In genomic region chr3:157618075-157618760, GRCh38 we compare ENCODE assay signal across 8 cellular contexts.
DNase-seq lines count a peak whose midpoint lies in the region; ATAC-seq and TF ChIP-seq lines count a peak whose summit lies in the region.

No MANE protein-coding gene starts in this region.

- CTCF ChIA-PET in SK-N-SH (lab: Yijun Ruan, JAX), result interaction anchor here (1.0 to 7.2 kb wide), 5 partner anchors 13 to 919 kb away, joined by 3 to 53 read pairs (median 6); no protein-coding TSS in a partner anchor

- H3K27ac ChIP-seq in SK-N-SH (ENCODE audit: low read depth in 2 of 2, low read length in 1 of 2) (peak overlapping the region in 1 of 2 experiments; percentile 6; a peak in 1 of 4 replicates), esophagus squamous epithelium (no peak overlapping the region), neural cell (ENCODE audit: low read length) (no peak overlapping the region)

- H3K9me2 ChIP-seq in SK-N-SH, result no peaks in the 10 kb centered on the region
- no peaks in the 10 kb centered on the region for H3K9me2 ChIP-seq in neural cell (ENCODE audit: insufficient read depth, low read length)

- H3K9ac ChIP-seq in SK-N-SH (no peak overlapping the region), neural cell (ENCODE audit: low read length) (no peak overlapping the region)

- H3K36me3 ChIP-seq in SK-N-SH (replicated peaks in 1 of 2; ENCODE audit: control insufficient read depth in 1 of 2, insufficient read depth in 2 of 2, low read length in 1 of 2) (no peaks in the 10 kb centered on the region), esophagus squamous epithelium (no peaks in the 10 kb centered on the region), neural cell (ENCODE audit: insufficient read depth, low read length) (no peaks in the 10 kb centered on the region)

- no peaks in the 10 kb centered on the region for H3K27me3 ChIP-seq in SK-N-SH (ENCODE audit: insufficient read depth)
- H3K27me3 ChIP-seq in esophagus squamous epithelium, result no peaks in the 10 kb centered on the region
- no peaks in the 10 kb centered on the region for H3K27me3 ChIP-seq in neural cell (ENCODE audit: insufficient read depth, low read depth, low read length)

- TF ChIP-seq CTCF in AG09309 (IDR thresholded peaks at IDR 0.05; ENCODE audit: control insufficient read depth, insufficient read depth, low read depth, low read length, missing control alignments) (peak; percentile 40), GM13977 (IDR thresholded peaks at IDR 0.05; ENCODE audit: extremely low read depth, insufficient read depth, missing control alignments) (peak; percentile 52), SK-N-SH (IDR thresholded peaks at IDR 0.05) (peak; percentile 73), esophagus squamous epithelium (IDR thresholded peaks at IDR 0.05) (peak; percentile 43 to 68 (median 59)), neural cell (IDR thresholded peaks at IDR 0.05; ENCODE audit: poor library complexity, severe bottlenecking) (peak; percentile 83)

- H3K4me2 ChIP-seq in SK-N-SH, result peak overlapping the region; percentile 13; the same call in 1 of the 2 replicates
- no peak overlapping the region for H3K4me2 ChIP-seq in neural cell (ENCODE audit: low read length)

- no peaks in the 10 kb centered on the region for H3K79me2 ChIP-seq in SK-N-SH (ENCODE audit: insufficient read depth)
- H3K79me2 ChIP-seq in neural cell (replicated peaks; ENCODE audit: insufficient read depth, low read length), result no peaks in the 10 kb centered on the region

- in situ Hi-C loops in GM13977 (cut with MboI; ENCODE audit: low pct_unique_long_range_greater_than_20kb, low sequenced_read_pairs, unreplicated experiment), result loop anchor here (25.0 kb wide), 1 partner anchor 919 kb away; no protein-coding TSS in a partner anchor

- H3K4me1 ChIP-seq in SK-N-SH (ENCODE audit: control insufficient read depth in 1 of 2, insufficient read depth in 2 of 2, low read depth in 1 of 2, low read length in 1 of 2) (peaks cover 0 to 4% of the 10 kb centered on the region in 2 experiments; a peak in 2 of 4 replicates), esophagus squamous epithelium (peaks cover 0 to 9% (median 4%) of the 10 kb centered on the region in 3 donors)

- WGBS in SK-N-SH (ENCODE audit: low lambda C conversion rate), result 19% methylated on average over 6 of the region's 6 CpGs
- whole genome bisulfite sequencing in esophagus squamous epithelium, 2 donors, result 18 to 25% methylated on average over 6 of the region's 6 CpGs

- POLR2A ChIA-PET in SK-N-SH (lab: Yijun Ruan, JAX), result no interaction called here

- H3K4me3 ChIP-seq in AG09309 (ENCODE audit: control insufficient read depth, low read depth, low read length), result no peak overlapping the region
- no peak overlapping the region; a peak in 1 of 4 replicates for H3K4me3 ChIP-seq in SK-N-SH (ENCODE audit: low read depth in 2 of 2, low read length in 1 of 2)
- H3K4me3 ChIP-seq in esophagus squamous epithelium, result no peak overlapping the region
- H3K4me3 ChIP-seq in neural cell (ENCODE audit: low read length), result no peak overlapping the region

- peak overlapping the region; percentile 31; the same call in 1 of the 2 replicates for H2AFZ ChIP-seq in SK-N-SH (ENCODE audit: low read depth)
- no peak overlapping the region for H2AFZ ChIP-seq in neural cell (ENCODE audit: low read depth, low read length)

- ATAC-seq in HG02798 (IDR thresholded peaks at IDR 0.05; ENCODE audit: poor library complexity, unreplicated experiment), result peak; percentile 76

- TF ChIP-seq RAD21 in SK-N-SH (IDR thresholded peaks at IDR 0.05; ENCODE audit: low read length) (peak; percentile 92), neural cell (conservative IDR thresholded peaks at IDR 0.05) (peak; percentile 90)

- TF ChIP-seq EP300 in SK-N-SH (IDR thresholded peaks at IDR 0.05; ENCODE audit: borderline replicate concordance in 1 of 2, low read depth in 1 of 2, low read length in 1 of 2) (no peak), neural cell (conservative IDR thresholded peaks at IDR 0.05; ENCODE audit: poor library complexity, severe bottlenecking) (no peak)

- no peak for TF ChIP-seq POLR2A in esophagus squamous epithelium (IDR thresholded peaks at IDR 0.05)

- no peaks in the 10 kb centered on the region for H4K20me1 ChIP-seq in SK-N-SH (ENCODE audit: insufficient read depth)
- no peaks in the 10 kb centered on the region for H4K20me1 ChIP-seq in neural cell (ENCODE audit: insufficient read depth)

- intact Hi-C loops in esophagus squamous epithelium (cut with DNase I), result no loop called here

- DNase-seq in AG09309 (ENCODE audit: low read depth) (peak; percentile 45), GM13977 (ENCODE audit: low spot score) (peak; percentile 59), NCI-H1092 treated with DMSO at 0.1 percent for 48 hours (lab: John Stamatoyannopoulos, UW) (peak; percentile 53), SK-N-SH (peak; percentile 41), esophagus squamous epithelium (lab: John Stamatoyannopoulos, UW) (no peak), cortex of kidney (lab: John Stamatoyannopoulos, UW) (no peak)

- H3K9me3 ChIP-seq in SK-N-SH (no peaks in the 10 kb centered on the region), esophagus squamous epithelium (no peaks in the 10 kb centered on the region), neural cell (ENCODE audit: low read length) (no peaks in the 10 kb centered on the region)

- H3F3A ChIP-seq in SK-N-SH (replicated peaks; ENCODE audit: insufficient read depth) (no peaks in the 10 kb centered on the region), neural cell (ENCODE audit: insufficient read depth, low read length, poor library complexity, severe bottlenecking) (no peaks in the 10 kb centered on the region)

TF ChIP-seq in SK-N-SH, 30 proteins besides CTCF, POLR2A, EP300 and RAD21:
- TF ChIP-seq FOSL2 (IDR thresholded peaks at IDR 0.05; ENCODE audit: borderline replicate concordance, low read depth) (0 out of 2 replicates have a peak, but pooled peaks have one; percentile 21), RFX5 (IDR thresholded peaks at IDR 0.05; ENCODE audit: low read length) (no peak), SMC3 (IDR thresholded peaks at IDR 0.05; ENCODE audit: low read depth, low read length) (peak; percentile 87), TCF12 (IDR thresholded peaks at IDR 0.05) (peak; percentile 37; the same call in 1 of the 2 replicates), JUND (IDR thresholded peaks at IDR 0.05) (peak; percentile 52; the same call in 1 of the 2 replicates), PBX3 (IDR thresholded peaks at IDR 0.05) (peak; percentile 81), EZH2phosphoT487 (IDR thresholded peaks at IDR 0.05; ENCODE audit: borderline replicate concordance, low read depth) (no peak)

TF ChIP-seq in neural cell, 6 proteins besides CTCF, POLR2A, EP300 and RAD21:
- peak; percentile 92 for TF ChIP-seq SMC3 (conservative IDR thresholded peaks at IDR 0.05; ENCODE audit: poor library complexity)
- TF ChIP-seq MXI1 (conservative IDR thresholded peaks at IDR 0.05; ENCODE audit: poor library complexity, severe bottlenecking), result no peak

Comparison
In these comparisons a context has a peak if more than half of its experiments do, and no peak if none do; other contexts are left out.
1. DNase-seq: peak in AG09309 (single experiment), GM13977 (single experiment), NCI-H1092 treated with DMSO at 0.1 percent for 48 hours (single experiment) and SK-N-SH (single experiment); none in esophagus squamous epithelium (single experiment) and cortex of kidney (single experiment).
2. Peak in every context shown above with its lines, with median percentiles within 50 percentile points of each other: CTCF ChIP-seq.